31 cellular contexts compared by ENCODE assay signal in genomic region chr17:42865638-42866094, GRCh38. TPM values are rescaled to one million over a fixed set of nuclear protein-coding genes. Genes with fewer than 3 reads are reported as not detected.
"Had no signal": no experiment of that assay in that cellular context is flagged by ENCODE, and none has a peak within 500 bp of the region (broad histone marks: within the 10 kb centered on the region; RNA-seq: fewer than 3 reads in every experiment).

No MANE protein-coding gene starts in this region.

- H3K27me3 ChIP-seq: body of pancreas, cardiac muscle cell, sigmoid colon had no signal

- H3K9me3 Mint-ChIP-seq: activated naive CD4-positive, alpha-beta T cell treated with anti-CD3 and anti-CD28 coated beads, Interleukin-2, amount 50 U/mL, for 24 hours; activated T-helper 1 cell treated with anti-CD3 and anti-CD28 coated beads, Interleukin-12 subunit alpha, Interleukin-12 subunit beta, Interleukin-2, Interleukin-4 antibody, amounts not matched to agents 30 ng/mL and 10 ng/mL and 1 ng/mL, durations not matched to agents 14 hours and 24 hours and 36 hours; immature natural killer cell; type B pancreatic cell had no signal

- H3K4me1 ChIP-seq: left ventricle myocardium inferior had no signal

- H3K4me1 Mint-ChIP-seq: activated naive CD4-positive, alpha-beta T cell treated with anti-CD3 and anti-CD28 coated beads, Interleukin-2, amount 50 U/mL, for 24 hours; immature natural killer cell; memory B cell; stimulated activated naive B cell treated with anti-CD40 and anti-IgM and Interleukin-4, amounts not matched to agents 10 μg/mL and 1 μg/mL and 100 μg/mL, for 72 hours; T-cell had no signal

- H3K9me3 ChIP-seq: body of pancreas, sigmoid colon had no signal

- H3K36me3 ChIP-seq: cardiac muscle cell, left ventricle myocardium inferior, WERI-Rb-1 had no signal

- H3K4me3 Mint-ChIP-seq: activated CD8-positive, alpha-beta T cell treated with anti-CD3 and anti-CD28 coated beads, Interleukin-2, amount 10 ng/mL, durations not matched to agents 7 days and 5 days; activated naive CD4-positive, alpha-beta T cell treated with anti-CD3 and anti-CD28 coated beads, Interleukin-2, amount 50 U/mL, for 24 hours; activated T-helper 1 cell treated with anti-CD3 and anti-CD28 coated beads, Interleukin-12 subunit alpha, Interleukin-12 subunit beta, Interleukin-2, Interleukin-4 antibody, amounts not matched to agents 30 ng/mL and 10 ng/mL and 1 ng/mL, durations not matched to agents 14 hours and 24 hours and 36 hours; immature natural killer cell; memory B cell; stimulated activated naive B cell treated with anti-CD40 and anti-IgM and Interleukin-4, amounts not matched to agents 10 μg/mL and 1 μg/mL and 100 μg/mL, for 72 hours; T-cell; type B pancreatic cell had no signal

- H3K4me3 ChIP-seq: body of pancreas, cardiac muscle cell, left ventricle myocardium inferior, sigmoid colon had no signal

- H3K27ac ChIP-seq: cardiac muscle cell, left ventricle myocardium inferior, WERI-Rb-1 had no signal

- H3K27ac Mint-ChIP-seq: activated CD8-positive, alpha-beta T cell treated with anti-CD3 and anti-CD28 coated beads, Interleukin-2, amount 10 ng/mL, durations not matched to agents 7 days and 5 days; activated naive CD4-positive, alpha-beta T cell treated with anti-CD3 and anti-CD28 coated beads, Interleukin-2, amount 50 U/mL, for 24 hours; activated T-helper 1 cell treated with anti-CD3 and anti-CD28 coated beads, Interleukin-12 subunit alpha, Interleukin-12 subunit beta, Interleukin-2, Interleukin-4 antibody, amounts not matched to agents 30 ng/mL and 10 ng/mL and 1 ng/mL, durations not matched to agents 14 hours and 24 hours and 36 hours; memory B cell; stimulated activated naive B cell treated with anti-CD40 and anti-IgM and Interleukin-4, amounts not matched to agents 10 μg/mL and 1 μg/mL and 100 μg/mL, for 72 hours; T-cell; type B pancreatic cell had no signal

- ATAC-seq: activated CD8-positive, alpha-beta T cell treated with anti-CD3 and anti-CD28 coated beads, Interleukin-2, amount 10 ng/mL, durations not matched to agents 7 days and 5 days; body of pancreas; stimulated activated naive B cell treated with anti-CD40 and anti-IgM and Interleukin-4, amounts not matched to agents 10 μg/mL and 1 μg/mL and 100 μg/mL, for 72 hours; T-cell had no signal

- DNase-seq: activated CD4-positive, alpha-beta T cell treated with anti-CD3 and anti-CD28 coated beads for 1 hour; activated CD4-positive, alpha-beta T cell treated with anti-CD3 and anti-CD28 coated beads, Interleukin-2, amount 50 U/mL, for 1 hour; activated CD8-positive, alpha-beta T cell treated with anti-CD3 and anti-CD28 coated beads, Interleukin-2, amount 10 ng/mL, durations not matched to agents 7 days and 5 days; activated gamma-delta T cell; anterior cingulate cortex; body of pancreas; dermis blood vessel endothelial cell; effector CD8-positive, alpha-beta T cell; erythroblast; foreskin fibroblast; immature natural killer cell; kidney glomerular epithelial cell; left ventricle myocardium inferior; occipital lobe; sigmoid colon; stimulated activated CD4-positive, alpha-beta T cell treated with anti-CD3 and anti-CD28 coated beads, Interleukin-2, amount 100 ng/mL, for 48 hours; stimulated activated CD8-positive, alpha-beta memory T cell treated with anti-CD3 and anti-CD28 coated beads, Interleukin-4, amount 100 ng/mL, for 48 hours; stimulated activated naive B cell treated with anti-CD40 and anti-IgM and Interleukin-4, amounts not matched to agents 10 μg/mL and 1 μg/mL and 100 μg/mL, for 72 hours; T-cell; WERI-Rb-1 had no signal

- H3K27me3 Mint-ChIP-seq: activated naive CD4-positive, alpha-beta T cell treated with anti-CD3 and anti-CD28 coated beads, Interleukin-2, amount 50 U/mL, for 24 hours had no signal

- H3K36me3 Mint-ChIP-seq: activated naive CD4-positive, alpha-beta T cell treated with anti-CD3 and anti-CD28 coated beads, Interleukin-2, amount 50 U/mL, for 24 hours; immature natural killer cell; stimulated activated naive B cell treated with anti-CD40 and anti-IgM and Interleukin-4, amounts not matched to agents 10 μg/mL and 1 μg/mL and 100 μg/mL, for 72 hours; T-cell; type B pancreatic cell had no signal

- FAIRE-seq: TTC549 had no signal

RNA-seq across cellular contexts. Expression of gene AOC3, which starts 14.7 kb away (rescaled TPM):
- polyA plus RNA-seq: immature natural killer cell had no signal

RNA-seq across cellular contexts. Expression of gene G6PC1, which starts 34.9 kb away (rescaled TPM):
- total RNA-seq: activated CD8-positive, alpha-beta T cell treated with anti-CD3 and anti-CD28 coated beads, Interleukin-2, amount 10 ng/mL, durations not matched to agents 7 days and 5 days; activated T-helper 1 cell treated with anti-CD3 and anti-CD28 coated beads, Interleukin-12 subunit alpha, Interleukin-12 subunit beta, Interleukin-2, Interleukin-4 antibody, amounts not matched to agents 30 ng/mL and 10 ng/mL and 1 ng/mL, durations not matched to agents 14 hours and 24 hours and 36 hours; cardiac muscle cell; dermis blood vessel endothelial cell; fibroblast of lung; glomerular endothelial cell; left ventricle myocardium inferior; occipital lobe; renal cortical epithelial cell; sigmoid colon; temporal lobe had no signal
- polyA plus RNA-seq: cardiac muscle cell, fibroblast of lung, immature natural killer cell, neural cell had no signal
